11 cellular contexts compared by ENCODE assay signal in the genomic region with DNA sequence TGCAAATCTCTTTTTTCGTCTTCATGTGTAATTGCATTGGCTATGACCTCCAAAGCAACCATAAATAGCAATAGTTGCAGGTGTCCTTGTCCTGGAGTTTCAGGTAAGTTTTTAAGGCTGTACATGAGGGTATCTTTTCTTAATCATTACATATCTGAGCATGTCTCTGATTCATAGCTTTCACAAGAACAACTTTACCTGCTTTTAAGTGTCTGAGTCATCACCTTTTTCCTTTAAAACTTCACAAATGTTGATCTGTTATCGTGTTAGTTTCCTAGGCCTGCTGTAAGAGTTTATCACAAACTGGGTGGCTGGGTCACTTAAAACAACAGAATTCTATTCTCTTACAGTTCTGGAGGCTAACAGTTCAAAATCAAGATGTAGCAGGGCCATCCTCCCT.
"Had no signal": no experiment of that assay in that cellular context is flagged by ENCODE, and none has a peak within 500 bp of the region (broad histone marks: within the 10 kb centered on the region; RNA-seq: fewer than 3 reads in every experiment).

No MANE protein-coding gene starts in this region.

- H3K4me3 Mint-ChIP-seq: activated CD8-positive, alpha-beta memory T cell treated with anti-CD3 and anti-CD28 coated beads, Interleukin-2, amount 10 ng/mL, durations not matched to agents 7 days and 5 days; activated naive CD4-positive, alpha-beta T cell treated with anti-CD3 and anti-CD28 coated beads for 36 hours; dendritic cell treated with granulocyte-macrophage colony-stimulating factor and Interleukin-4, amounts not matched to agents 40 ng/mL and 50 ng/mL, for 4 days; neural crest cell; T-helper 2 cell treated with Interferon-gamma antibody and Interleukin-4, amounts not matched to agents 5 μg/mL and 100 μg/mL, for 36 hours had no signal

- DNase-seq: activated CD4-positive, alpha-beta T cell treated with anti-CD3 and anti-CD28 coated beads, Interleukin-2, amount 50 U/mL, for 48 hours; activated CD8-positive, alpha-beta memory T cell treated with anti-CD3 and anti-CD28 coated beads, Interleukin-2, amount 10 ng/mL, durations not matched to agents 7 days and 5 days; activated naive CD4-positive, alpha-beta T cell treated with anti-CD3 and anti-CD28 coated beads for 36 hours; body of pancreas; SW 1271; tibial artery had no signal

- H3K4me3 ChIP-seq: body of pancreas, tibial artery, vagina had no signal

- H3K27ac Mint-ChIP-seq: activated CD8-positive, alpha-beta memory T cell treated with anti-CD3 and anti-CD28 coated beads, Interleukin-2, amount 10 ng/mL, durations not matched to agents 7 days and 5 days; activated naive CD4-positive, alpha-beta T cell treated with anti-CD3 and anti-CD28 coated beads for 36 hours; dendritic cell treated with granulocyte-macrophage colony-stimulating factor and Interleukin-4, amounts not matched to agents 40 ng/mL and 50 ng/mL, for 4 days; T-helper 2 cell treated with Interferon-gamma antibody and Interleukin-4, amounts not matched to agents 5 μg/mL and 100 μg/mL, for 36 hours had no signal

- H3K4me1 ChIP-seq: parathyroid adenoma, vagina had no signal

- H3K4me1 Mint-ChIP-seq: neural crest cell had no signal

- H2AFZ ChIP-seq: parathyroid adenoma had no signal

- ATAC-seq: activated CD8-positive, alpha-beta memory T cell treated with anti-CD3 and anti-CD28 coated beads, Interleukin-2, amount 10 ng/mL, durations not matched to agents 7 days and 5 days; body of pancreas had no signal

- H3K9me3 Mint-ChIP-seq: activated naive CD4-positive, alpha-beta T cell treated with anti-CD3 and anti-CD28 coated beads for 36 hours; dendritic cell treated with granulocyte-macrophage colony-stimulating factor and Interleukin-4, amounts not matched to agents 40 ng/mL and 50 ng/mL, for 4 days; neural crest cell had no signal

- H3K27ac ChIP-seq: body of pancreas, parathyroid adenoma, vagina had no signal

- H3K9me3 ChIP-seq: body of pancreas, tibial artery, vagina had no signal

- H3K36me3 ChIP-seq: tibial artery, vagina had no signal

- H3K36me3 Mint-ChIP-seq: activated CD8-positive, alpha-beta memory T cell treated with anti-CD3 and anti-CD28 coated beads, Interleukin-2, amount 10 ng/mL, durations not matched to agents 7 days and 5 days had no signal

- H3K27me3 ChIP-seq: body of pancreas, tibial artery, vagina had no signal
